In genomic region chr1:244041475-244042100, GRCh38 we compare ENCODE assay signal across 17 cellular contexts. TPM values are rescaled to one million over a fixed set of nuclear protein-coding genes. Genes with fewer than 3 reads are reported as not detected.
DNase-seq lines count a peak whose midpoint lies in the region; ATAC-seq and TF ChIP-seq lines count a peak whose summit lies in the region.
"Had no signal": no experiment of that assay in that cellular context is flagged by ENCODE, and none has a peak within 500 bp of the region (broad histone marks: within the 10 kb centered on the region; RNA-seq: fewer than 3 reads in every experiment).

No MANE protein-coding gene starts in this region.

- intact Hi-C loops in PC-9 (cut with micrococcal nuclease; ENCODE audit: unreplicated experiment) (no loop called here), lower lobe of right lung (cut with DNase I) (no loop called here)

- H3K27ac ChIP-seq in PC-9 = no peak overlapping the region
- H3K27ac ChIP-seq in lower lobe of right lung = no peak overlapping the region
- H3K27ac ChIP-seq: 22Rv1, BLaER1 had no signal

- no peaks in the 10 kb centered on the region for H3K9me3 ChIP-seq in PC-9 (ENCODE audit: insufficient read depth, low read depth)
- no peaks in the 10 kb centered on the region for H3K9me3 ChIP-seq in lower lobe of right lung
- H3K9me3 ChIP-seq: BLaER1, Caco-2, HAP-1 had no signal

- no peak overlapping the region for H2AFZ ChIP-seq in PC-9

- H3K9me2 ChIP-seq in PC-9 (ENCODE audit: insufficient read depth) = no peaks in the 10 kb centered on the region

- H3K4me1 ChIP-seq in PC-9 (replicated peaks; ENCODE audit: insufficient read depth) = peaks cover 28% of the 10 kb centered on the region
- no peaks in the 10 kb centered on the region for H3K4me1 ChIP-seq in lower lobe of right lung
- H3K4me1 ChIP-seq: Caco-2 had no signal

- in situ Hi-C loops in KBM-7 (cut with MboI; ENCODE audit: low pct_unique_long_range_greater_than_20kb, low sequenced_read_pairs) = no loop called here

- no peaks in the 10 kb centered on the region for H3K27me3 ChIP-seq in PC-9 (ENCODE audit: insufficient read depth, low read depth)
- no peaks in the 10 kb centered on the region for H3K27me3 ChIP-seq in lower lobe of right lung (ENCODE audit: low read depth)
- H3K27me3 ChIP-seq: BLaER1 had no signal

- POLR2A ChIA-PET in PC-9 (lab: Charles Lee; ENCODE audit: unreplicated experiment) = no interaction called here

- no TSS peak for BruUV-seq in PC-9 (replicated peaks; lab: Mats Ljungman, UMichigan)

- H3K79me2 ChIP-seq in PC-9 (ENCODE audit: low read depth) = no peaks in the 10 kb centered on the region

- peak overlapping the region; percentile 17; the same call in 1 of the 2 replicates for H3K4me2 ChIP-seq in PC-9
- H3K4me2 ChIP-seq: BLaER1 had no signal

- no peaks in the 10 kb centered on the region for H4K20me1 ChIP-seq in PC-9 (ENCODE audit: insufficient read depth)
- H4K20me1 ChIP-seq: BLaER1 had no signal

- peaks cover 64% of the 10 kb centered on the region for H3K4me1 Mint-ChIP-seq in mesothelial cell of epicardium

- H3K36me3 ChIP-seq in PC-9 (ENCODE audit: low read depth) (no peaks in the 10 kb centered on the region), lower lobe of right lung (no peaks in the 10 kb centered on the region)
- H3K36me3 ChIP-seq: BLaER1, HAP-1 had no signal

- H3K36me3 Mint-ChIP-seq in mesothelial cell of epicardium = no peaks in the 10 kb centered on the region
- H3K36me3 Mint-ChIP-seq: CD8-positive, alpha-beta memory T cell had no signal

- H3K4me3 ChIP-seq in PC-9 (no peak overlapping the region), epithelial cell of esophagus (ENCODE audit: low read length) (no peak overlapping the region), lower lobe of right lung (no peak overlapping the region)
- H3K4me3 ChIP-seq: BLaER1, HAP-1 had no signal

- no peak for TF ChIP-seq CTCF in PC-9 (conservative IDR thresholded peaks at IDR 0.05)
- no peak for TF ChIP-seq CTCF in epithelial cell of esophagus (IDR thresholded peaks at IDR 0.05; ENCODE audit: insufficient read depth, low read depth, low read length, missing control alignments)
- no peak for TF ChIP-seq CTCF in mesothelial cell of epicardium (IDR thresholded peaks at IDR 0.05; ENCODE audit: unreplicated experiment)
- TF ChIP-seq CTCF in lower lobe of right lung (IDR thresholded peaks at IDR 0.05) = no peak

- no peak overlapping the region for H3K4me3 Mint-ChIP-seq in mesothelial cell of epicardium
- H3K4me3 Mint-ChIP-seq: CD8-positive, alpha-beta memory T cell had no signal

- DNase-seq in DMS53 (lab: John Stamatoyannopoulos, UW) (peak; percentile 15), DMS53 treated with DMSO at 0.1 percent for 48 hours (lab: John Stamatoyannopoulos, UW; ENCODE audit: unreplicated experiment) (no peak), PC-9 (peak in 1 of 2 experiments; percentile 85), epithelial cell of esophagus (ENCODE audit: low read depth) (peak; percentile 44), mesothelial cell of epicardium (ENCODE audit: low spot score in 2 of 2, unreplicated experiment in 2 of 2) (no peak), SKM-1 (lab: John Stamatoyannopoulos, UW; ENCODE audit: unreplicated experiment) (no peak), KBM-7 (no peak), lower lobe of right lung (no peak)
- DNase-seq: AML-193; Caco-2; CD8-positive, alpha-beta memory T cell; DMS 273 treated with DMSO at 0.1 percent for 48 hours; DMS79 treated with DMSO at 0.1 percent for 48 hours; EL had no signal

- peaks cover 9% of the 10 kb centered on the region for H3F3A ChIP-seq in PC-9 (ENCODE audit: insufficient read depth, low read depth)

- no peak for ATAC-seq in lower lobe of right lung

- H3K27ac Mint-ChIP-seq in mesothelial cell of epicardium = peak overlapping the region; percentile 64

- H3K27me3 Mint-ChIP-seq in mesothelial cell of epicardium (ENCODE audit: low read depth) = no peaks in the 10 kb centered on the region

- CTCF ChIA-PET in PC-9 (lab: Charles Lee) = no interaction called here

- no peaks in the 10 kb centered on the region for H3K9me3 Mint-ChIP-seq in mesothelial cell of epicardium
- H3K9me3 Mint-ChIP-seq: CD8-positive, alpha-beta memory T cell had no signal

RNA-seq across cellular contexts. Expression of gene ZBTB18, which starts 9.5 kb away (rescaled TPM):
- total RNA-seq in PC-9 (2021) = 16.3 and 20.7 TPM in 2 replicates
- 41.6 to 43.8 TPM (median 42.5 TPM) in 3 replicates for total RNA-seq in mesothelial cell of epicardium
- 21.3 TPM for total RNA-seq in lower lobe of right lung

Comparison
In these comparisons a context has a peak if more than half of its experiments do, and no peak if none do; other contexts are left out.
1. DNase-seq: peak in DMS53 (single experiment) and epithelial cell of esophagus (single experiment); none in DMS53 treated with DMSO at 0.1 percent for 48 hours (single experiment), mesothelial cell of epicardium (0 of 2), SKM-1 (single experiment), KBM-7 (single experiment) and lower lobe of right lung (single experiment).